ENCODE assay signal across 6 cellular contexts in the genomic region with DNA sequence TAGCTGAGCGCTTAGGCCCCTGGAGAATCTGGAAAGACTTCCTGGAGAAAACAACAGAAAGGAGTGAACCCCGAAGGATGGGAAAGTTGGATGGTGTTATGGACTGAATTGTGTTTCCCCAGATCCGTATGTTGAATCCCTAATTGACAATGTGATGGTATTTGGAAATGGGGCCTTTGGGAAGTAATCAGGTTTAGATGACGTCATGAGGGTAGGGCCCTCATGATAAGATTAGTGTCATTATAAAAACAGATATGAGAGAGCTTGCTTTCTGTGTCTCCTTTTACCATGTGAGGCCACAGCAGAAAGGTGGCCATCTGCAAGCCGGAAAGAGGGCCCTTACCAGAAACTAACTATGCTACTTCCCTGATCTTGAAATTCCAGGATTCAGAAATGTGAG.
"Had no signal": no experiment of that assay in that cellular context is flagged by ENCODE, and none has a peak within 500 bp of the region (broad histone marks: within the 10 kb centered on the region; RNA-seq: fewer than 3 reads in every experiment).

No MANE protein-coding gene starts in this region.

- H3K9ac ChIP-seq: KMS-11 had no signal

- H3K4me2 ChIP-seq: KMS-11 had no signal

- FAIRE-seq: HTR-8/SVneo had no signal

- DNase-seq: IMR-90, KBM-7, KG1 had no signal

- H3K27ac ChIP-seq: HL-60, KMS-11 had no signal
